In the genomic region with DNA sequence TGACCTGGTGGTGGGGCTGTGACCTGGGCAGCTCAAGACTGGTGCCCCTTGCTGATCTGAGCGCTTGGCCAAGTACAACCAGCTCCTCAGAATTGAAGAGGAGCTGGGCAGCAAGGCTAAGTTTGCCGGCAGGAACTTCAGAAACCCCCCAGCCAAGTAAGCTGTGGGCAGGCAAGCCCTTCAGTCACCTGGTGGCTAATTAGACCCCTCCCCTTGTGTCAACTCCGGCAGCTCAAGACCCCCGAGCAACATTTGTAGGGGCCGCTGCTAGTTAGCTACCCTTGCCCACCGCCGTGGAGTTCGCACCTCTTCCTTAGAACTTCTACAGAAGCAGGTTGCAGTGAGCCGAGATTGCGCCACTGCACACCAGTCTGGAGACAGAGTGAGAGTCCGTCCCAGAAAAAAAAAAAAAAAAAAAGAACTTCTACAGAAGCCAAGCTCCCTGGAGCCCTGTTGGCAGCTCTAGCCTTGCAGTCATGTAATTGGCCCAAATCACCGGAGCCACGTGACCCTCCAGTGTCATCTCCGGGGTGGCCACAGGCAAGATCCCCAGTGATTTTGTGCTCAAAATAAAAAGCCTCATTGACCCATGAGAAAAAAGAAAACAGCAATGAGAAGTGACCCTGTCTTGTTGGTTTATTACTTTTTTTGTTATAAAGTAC, we compare ENCODE assay signal across 20 cellular contexts.
"Had no signal": no experiment of that assay in that cellular context is flagged by ENCODE, and none has a peak within 500 bp of the region (broad histone marks: within the 10 kb centered on the region; RNA-seq: fewer than 3 reads in every experiment).

No MANE protein-coding gene starts in this region.

- H3K27me3 Mint-ChIP-seq: progenitor cell of endocrine pancreas; stimulated activated naive B cell treated with anti-CD40 and anti-IgM and Interleukin-4, amounts not matched to agents 10 μg/mL and 1 μg/mL and 100 μg/mL, for 72 hours; stimulated activated naive CD8-positive, alpha-beta T cell treated with anti-CD3 and anti-CD28 coated beads, Interleukin-15, Interleukin-2, amounts not matched to agents 100 ng/mL and 50 ng/mL, for 24 hours had no signal

- H3K27me3 ChIP-seq: dorsolateral prefrontal cortex, gastrocnemius medialis, heart left ventricle, hepatocyte, right lobe of liver, suprapubic skin, transverse colon had no signal

- H3K9me3 ChIP-seq: gastrocnemius medialis, heart left ventricle, right lobe of liver, suprapubic skin, transverse colon had no signal

- H3K27ac ChIP-seq: dorsolateral prefrontal cortex, gastrocnemius medialis, heart left ventricle, hepatocyte, parathyroid adenoma, right lobe of liver, suprapubic skin, transverse colon had no signal

- H3K9me3 Mint-ChIP-seq: natural killer cell; stimulated activated naive B cell treated with anti-CD40 and anti-IgM and Interleukin-4, amounts not matched to agents 10 μg/mL and 1 μg/mL and 100 μg/mL, for 72 hours; stimulated activated naive CD8-positive, alpha-beta T cell treated with anti-CD3 and anti-CD28 coated beads, Interleukin-15, Interleukin-2, amounts not matched to agents 100 ng/mL and 50 ng/mL, for 24 hours had no signal

- H3K4me1 ChIP-seq: gastrocnemius medialis, heart left ventricle, parathyroid adenoma, right lobe of liver, suprapubic skin had no signal

- DNase-seq: dorsolateral prefrontal cortex; effector CD4-positive, alpha-beta T cell; foreskin fibroblast; gastrocnemius medialis; heart left ventricle; kidney; mesendoderm; natural killer cell; small intestine; stimulated activated CD4-positive, alpha-beta T cell treated with anti-CD3 and anti-CD28 coated beads, Interleukin-15, amount 100 ng/mL, for 24 hours; stimulated activated CD4-positive, alpha-beta T cell treated with anti-CD3 and anti-CD28 coated beads, Interleukin-2, amount 100 ng/mL, for 48 hours; stimulated activated naive B cell treated with anti-CD40 and anti-IgM and Interleukin-4, amounts not matched to agents 10 μg/mL and 1 μg/mL and 100 μg/mL, for 72 hours; transverse colon had no signal

- H3K27ac Mint-ChIP-seq: natural killer cell; progenitor cell of endocrine pancreas; stimulated activated naive B cell treated with anti-CD40 and anti-IgM and Interleukin-4, amounts not matched to agents 10 μg/mL and 1 μg/mL and 100 μg/mL, for 72 hours; stimulated activated naive CD8-positive, alpha-beta T cell treated with anti-CD3 and anti-CD28 coated beads, Interleukin-15, Interleukin-2, amounts not matched to agents 100 ng/mL and 50 ng/mL, for 24 hours had no signal

- H3K4me2 ChIP-seq: hepatocyte had no signal

- H3K4me3 ChIP-seq: dorsolateral prefrontal cortex, gastrocnemius medialis, heart left ventricle, hepatocyte, right lobe of liver, suprapubic skin, transverse colon had no signal

- H3K4me3 Mint-ChIP-seq: natural killer cell; stimulated activated naive B cell treated with anti-CD40 and anti-IgM and Interleukin-4, amounts not matched to agents 10 μg/mL and 1 μg/mL and 100 μg/mL, for 72 hours; stimulated activated naive CD8-positive, alpha-beta T cell treated with anti-CD3 and anti-CD28 coated beads, Interleukin-15, Interleukin-2, amounts not matched to agents 100 ng/mL and 50 ng/mL, for 24 hours had no signal

- H3K9ac ChIP-seq: parathyroid adenoma had no signal

- H3K4me1 Mint-ChIP-seq: natural killer cell; stimulated activated naive B cell treated with anti-CD40 and anti-IgM and Interleukin-4, amounts not matched to agents 10 μg/mL and 1 μg/mL and 100 μg/mL, for 72 hours had no signal

- H2AFZ ChIP-seq: hepatocyte, parathyroid adenoma had no signal

- ATAC-seq: gastrocnemius medialis; heart left ventricle; left lobe of liver; natural killer cell; right lobe of liver; stimulated activated naive B cell treated with anti-CD40 and anti-IgM and Interleukin-4, amounts not matched to agents 10 μg/mL and 1 μg/mL and 100 μg/mL, for 72 hours had no signal

- H3K36me3 ChIP-seq: gastrocnemius medialis, heart left ventricle, right lobe of liver, suprapubic skin, transverse colon had no signal
